Comparison of ENCODE assay signal across 1 cellular context in the genomic region with DNA sequence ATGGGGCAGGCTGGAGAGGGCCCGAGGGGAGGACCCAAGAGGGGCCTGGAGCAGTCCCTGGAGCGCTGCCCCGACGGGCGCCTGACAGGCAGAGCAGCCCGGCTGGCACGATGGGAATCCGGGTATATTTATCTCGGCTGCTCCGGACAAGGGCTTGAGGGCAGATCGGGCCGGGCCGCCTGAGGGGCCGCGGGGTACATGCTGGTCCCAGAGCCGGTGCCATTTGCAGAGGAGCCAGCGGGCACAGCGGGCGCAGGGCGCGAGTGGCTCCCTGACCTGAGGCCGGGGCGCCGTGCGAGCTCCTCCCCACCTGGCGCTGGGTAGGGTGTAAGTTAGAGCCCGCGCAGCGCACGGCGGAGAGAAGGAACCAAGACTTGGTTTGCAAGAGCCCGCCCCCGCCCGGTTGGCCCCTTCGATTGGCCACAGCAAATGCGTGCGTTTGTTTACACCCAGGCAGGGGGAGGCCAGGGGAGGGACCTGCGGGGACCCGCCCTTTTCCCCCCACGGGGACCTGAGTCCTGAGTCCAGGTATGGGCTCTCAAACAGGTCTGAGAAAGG.
A peak's percentile ranks its signal among the peaks of the same experiment; 100 is the strongest.
TF ChIP-seq lines count a peak whose summit lies in the region.

No MANE protein-coding gene starts in this region.

TF ChIP-seq in HepG2, 621 proteins besides CTCF, POLR2A, EP300 and RAD21 (continued from another document and continues in another):
- no peak for TF ChIP-seq FOSL1 (CRISPR knock-in tag; IDR thresholded peaks at IDR 0.05; ENCODE audit: borderline replicate concordance)
- peak; percentile 95 for TF ChIP-seq PATZ1 (CRISPR knock-in tag; IDR thresholded peaks at IDR 0.05)
- TF ChIP-seq SNAI1 (CRISPR knock-in tag; IDR thresholded peaks at IDR 0.05; ENCODE audit: borderline replicate concordance), result no peak
- no peak for TF ChIP-seq TRIM24 (CRISPR knock-in tag; IDR thresholded peaks at IDR 0.05)
- no peak for TF ChIP-seq ZSCAN5A (CRISPR knock-in tag; IDR thresholded peaks at IDR 0.05; ENCODE audit: borderline replicate concordance)
- TF ChIP-seq, protein P1, sequence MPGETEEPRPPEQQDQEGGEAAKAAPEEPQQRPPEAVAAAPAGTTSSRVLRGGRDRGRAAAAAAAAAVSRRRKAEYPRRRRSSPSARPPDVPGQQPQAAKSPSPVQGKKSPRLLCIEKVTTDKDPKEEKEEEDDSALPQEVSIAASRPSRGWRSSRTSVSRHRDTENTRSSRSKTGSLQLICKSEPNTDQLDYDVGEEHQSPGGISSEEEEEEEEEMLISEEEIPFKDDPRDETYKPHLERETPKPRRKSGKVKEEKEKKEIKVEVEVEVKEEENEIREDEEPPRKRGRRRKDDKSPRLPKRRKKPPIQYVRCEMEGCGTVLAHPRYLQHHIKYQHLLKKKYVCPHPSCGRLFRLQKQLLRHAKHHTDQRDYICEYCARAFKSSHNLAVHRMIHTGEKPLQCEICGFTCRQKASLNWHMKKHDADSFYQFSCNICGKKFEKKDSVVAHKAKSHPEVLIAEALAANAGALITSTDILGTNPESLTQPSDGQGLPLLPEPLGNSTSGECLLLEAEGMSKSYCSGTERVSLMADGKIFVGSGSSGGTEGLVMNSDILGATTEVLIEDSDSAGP (CRISPR knock-in tag; IDR thresholded peaks at IDR 0.05; ENCODE audit: borderline replicate concordance), result peak; percentile 67; the same call in 1 of the 2 replicates
- no peak for TF ChIP-seq NR2F1 (CRISPR knock-in tag; IDR thresholded peaks at IDR 0.05)
- peak; percentile 38; the same call in 1 of the 2 replicates for TF ChIP-seq NR2C2 (CRISPR knock-in tag; IDR thresholded peaks at IDR 0.05; ENCODE audit: borderline replicate concordance)
- TF ChIP-seq ZBTB10 (CRISPR knock-in tag; IDR thresholded peaks at IDR 0.05; ENCODE audit: borderline replicate concordance), result no peak
- TF ChIP-seq YEATS2 (CRISPR knock-in tag; IDR thresholded peaks at IDR 0.05; ENCODE audit: borderline replicate concordance), result no peak
- TF ChIP-seq, protein P2, sequence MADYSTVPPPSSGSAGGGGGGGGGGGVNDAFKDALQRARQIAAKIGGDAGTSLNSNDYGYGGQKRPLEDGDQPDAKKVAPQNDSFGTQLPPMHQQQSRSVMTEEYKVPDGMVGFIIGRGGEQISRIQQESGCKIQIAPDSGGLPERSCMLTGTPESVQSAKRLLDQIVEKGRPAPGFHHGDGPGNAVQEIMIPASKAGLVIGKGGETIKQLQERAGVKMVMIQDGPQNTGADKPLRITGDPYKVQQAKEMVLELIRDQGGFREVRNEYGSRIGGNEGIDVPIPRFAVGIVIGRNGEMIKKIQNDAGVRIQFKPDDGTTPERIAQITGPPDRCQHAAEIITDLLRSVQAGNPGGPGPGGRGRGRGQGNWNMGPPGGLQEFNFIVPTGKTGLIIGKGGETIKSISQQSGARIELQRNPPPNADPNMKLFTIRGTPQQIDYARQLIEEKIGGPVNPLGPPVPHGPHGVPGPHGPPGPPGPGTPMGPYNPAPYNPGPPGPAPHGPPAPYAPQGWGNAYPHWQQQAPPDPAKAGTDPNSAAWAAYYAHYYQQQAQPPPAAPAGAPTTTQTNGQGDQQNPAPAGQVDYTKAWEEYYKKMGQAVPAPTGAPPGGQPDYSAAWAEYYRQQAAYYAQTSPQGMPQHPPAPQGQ (CRISPR knock-in tag; IDR thresholded peaks at IDR 0.05; ENCODE audit: borderline replicate concordance), result 0 out of 2 replicates have a peak, but pooled peaks have one; percentile 55
- TF ChIP-seq ZNF720 (CRISPR knock-in tag; IDR thresholded peaks at IDR 0.05), result no peak
- TF ChIP-seq ARNT2 (CRISPR knock-in tag; IDR thresholded peaks at IDR 0.05; ENCODE audit: low read depth), result no peak
- TF ChIP-seq ZFP1 (CRISPR knock-in tag; IDR thresholded peaks at IDR 0.05), result no peak
- no peak for TF ChIP-seq FOXK2 (IDR thresholded peaks at IDR 0.05)
- TF ChIP-seq, protein P3, sequence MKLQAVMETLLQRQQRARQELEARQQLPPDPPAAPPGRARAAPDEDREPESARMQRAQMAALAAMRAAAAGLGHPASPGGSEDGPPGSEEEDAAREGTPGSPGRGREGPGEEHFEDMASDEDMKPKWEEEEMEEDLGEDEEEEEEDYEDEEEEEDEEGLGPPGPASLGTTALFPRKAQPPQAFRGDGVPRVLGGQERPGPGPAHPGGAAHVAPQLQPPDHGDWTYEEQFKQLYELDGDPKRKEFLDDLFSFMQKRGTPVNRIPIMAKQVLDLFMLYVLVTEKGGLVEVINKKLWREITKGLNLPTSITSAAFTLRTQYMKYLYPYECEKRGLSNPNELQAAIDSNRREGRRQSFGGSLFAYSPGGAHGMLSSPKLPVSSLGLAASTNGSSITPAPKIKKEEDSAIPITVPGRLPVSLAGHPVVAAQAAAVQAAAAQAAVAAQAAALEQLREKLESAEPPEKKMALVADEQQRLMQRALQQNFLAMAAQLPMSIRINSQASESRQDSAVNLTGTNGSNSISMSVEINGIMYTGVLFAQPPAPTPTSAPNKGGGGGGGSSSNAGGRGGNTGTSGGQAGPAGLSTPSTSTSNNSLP (IDR thresholded peaks at IDR 0.05; ENCODE audit: low read depth, low read length), result no peak
- TF ChIP-seq, protein P4, sequence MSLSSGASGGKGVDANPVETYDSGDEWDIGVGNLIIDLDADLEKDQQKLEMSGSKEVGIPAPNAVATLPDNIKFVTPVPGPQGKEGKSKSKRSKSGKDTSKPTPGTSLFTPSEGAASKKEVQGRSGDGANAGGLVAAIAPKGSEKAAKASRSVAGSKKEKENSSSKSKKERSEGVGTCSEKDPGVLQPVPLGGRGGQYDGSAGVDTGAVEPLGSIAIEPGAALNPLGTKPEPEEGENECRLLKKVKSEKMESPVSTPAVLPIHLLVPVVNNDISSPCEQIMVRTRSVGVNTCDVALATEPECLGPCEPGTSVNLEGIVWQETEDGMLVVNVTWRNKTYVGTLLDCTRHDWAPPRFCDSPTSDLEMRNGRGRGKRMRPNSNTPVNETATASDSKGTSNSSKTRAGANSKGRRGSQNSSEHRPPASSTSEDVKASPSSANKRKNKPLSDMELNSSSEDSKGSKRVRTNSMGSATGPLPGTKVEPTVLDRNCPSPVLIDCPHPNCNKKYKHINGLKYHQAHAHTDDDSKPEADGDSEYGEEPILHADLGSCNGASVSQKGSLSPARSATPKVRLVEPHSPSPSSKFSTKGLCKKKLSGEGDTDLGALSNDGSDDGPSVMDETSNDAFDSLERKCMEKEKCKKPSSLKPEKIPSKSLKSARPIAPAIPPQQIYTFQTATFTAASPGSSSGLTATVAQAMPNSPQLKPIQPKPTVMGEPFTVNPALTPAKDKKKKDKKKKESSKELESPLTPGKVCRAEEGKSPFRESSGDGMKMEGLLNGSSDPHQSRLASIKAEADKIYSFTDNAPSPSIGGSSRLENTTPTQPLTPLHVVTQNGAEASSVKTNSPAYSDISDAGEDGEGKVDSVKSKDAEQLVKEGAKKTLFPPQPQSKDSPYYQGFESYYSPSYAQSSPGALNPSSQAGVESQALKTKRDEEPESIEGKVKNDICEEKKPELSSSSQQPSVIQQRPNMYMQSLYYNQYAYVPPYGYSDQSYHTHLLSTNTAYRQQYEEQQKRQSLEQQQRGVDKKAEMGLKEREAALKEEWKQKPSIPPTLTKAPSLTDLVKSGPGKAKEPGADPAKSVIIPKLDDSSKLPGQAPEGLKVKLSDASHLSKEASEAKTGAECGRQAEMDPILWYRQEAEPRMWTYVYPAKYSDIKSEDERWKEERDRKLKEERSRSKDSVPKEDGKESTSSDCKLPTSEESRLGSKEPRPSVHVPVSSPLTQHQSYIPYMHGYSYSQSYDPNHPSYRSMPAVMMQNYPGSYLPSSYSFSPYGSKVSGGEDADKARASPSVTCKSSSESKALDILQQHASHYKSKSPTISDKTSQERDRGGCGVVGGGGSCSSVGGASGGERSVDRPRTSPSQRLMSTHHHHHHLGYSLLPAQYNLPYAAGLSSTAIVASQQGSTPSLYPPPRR (CRISPR knock-in tag; IDR thresholded peaks at IDR 0.05; ENCODE audit: borderline replicate concordance), result 0 out of 2 replicates have a peak, but pooled peaks have one; percentile 9
- no peak for TF ChIP-seq NKX3-1 (CRISPR knock-in tag; IDR thresholded peaks at IDR 0.05)
- no peak for TF ChIP-seq ETS1 (CRISPR knock-in tag; IDR thresholded peaks at IDR 0.05)
- TF ChIP-seq MTF1 (CRISPR knock-in tag; IDR thresholded peaks at IDR 0.05), result no peak
- TF ChIP-seq ZBTB42 (CRISPR knock-in tag; IDR thresholded peaks at IDR 0.05), result no peak
- TF ChIP-seq ZNF547 (CRISPR knock-in tag; IDR thresholded peaks at IDR 0.05), result no peak; the same call in 1 of the 2 replicates
- peak; percentile 67; the same call in 1 of the 2 replicates for TF ChIP-seq ZSCAN25 (CRISPR knock-in tag; IDR thresholded peaks at IDR 0.05)
- no peak for TF ChIP-seq MTA3 (CRISPR knock-in tag; IDR thresholded peaks at IDR 0.05)
- TF ChIP-seq ZNF790 (CRISPR knock-in tag; IDR thresholded peaks at IDR 0.05; ENCODE audit: borderline replicate concordance), result no peak
- peak; percentile 70; the same call in 1 of the 2 replicates for TF ChIP-seq ZNF816 (CRISPR knock-in tag; IDR thresholded peaks at IDR 0.05; ENCODE audit: borderline replicate concordance)
- no peak for TF ChIP-seq DZIP1 (CRISPR knock-in tag; IDR thresholded peaks at IDR 0.05)
- no peak for TF ChIP-seq RFX1 (IDR thresholded peaks at IDR 0.05)
- TF ChIP-seq ZNF224 (CRISPR knock-in tag; IDR thresholded peaks at IDR 0.05), result no peak; the same call in 1 of the 2 replicates
- no peak for TF ChIP-seq ONECUT2 (CRISPR knock-in tag; IDR thresholded peaks at IDR 0.05)
- TF ChIP-seq SRSF1 (optimal IDR thresholded peaks at IDR 0.05; ENCODE audit: low read depth, low read length), result peak; percentile 79
- no peak for TF ChIP-seq DDIT3 (CRISPR knock-in tag; IDR thresholded peaks at IDR 0.05)
- no peak; the same call in 1 of the 2 replicates for TF ChIP-seq NCOR1 (IDR thresholded peaks at IDR 0.05; ENCODE audit: borderline replicate concordance, low read length)
- 0 out of 2 replicates have a peak, but pooled peaks have one; percentile 23 for TF ChIP-seq KDM2A (CRISPR knock-in tag; IDR thresholded peaks at IDR 0.05; ENCODE audit: borderline replicate concordance, low read depth)
